Comparison of ENCODE assay signal across 1 cellular context in the genomic region with DNA sequence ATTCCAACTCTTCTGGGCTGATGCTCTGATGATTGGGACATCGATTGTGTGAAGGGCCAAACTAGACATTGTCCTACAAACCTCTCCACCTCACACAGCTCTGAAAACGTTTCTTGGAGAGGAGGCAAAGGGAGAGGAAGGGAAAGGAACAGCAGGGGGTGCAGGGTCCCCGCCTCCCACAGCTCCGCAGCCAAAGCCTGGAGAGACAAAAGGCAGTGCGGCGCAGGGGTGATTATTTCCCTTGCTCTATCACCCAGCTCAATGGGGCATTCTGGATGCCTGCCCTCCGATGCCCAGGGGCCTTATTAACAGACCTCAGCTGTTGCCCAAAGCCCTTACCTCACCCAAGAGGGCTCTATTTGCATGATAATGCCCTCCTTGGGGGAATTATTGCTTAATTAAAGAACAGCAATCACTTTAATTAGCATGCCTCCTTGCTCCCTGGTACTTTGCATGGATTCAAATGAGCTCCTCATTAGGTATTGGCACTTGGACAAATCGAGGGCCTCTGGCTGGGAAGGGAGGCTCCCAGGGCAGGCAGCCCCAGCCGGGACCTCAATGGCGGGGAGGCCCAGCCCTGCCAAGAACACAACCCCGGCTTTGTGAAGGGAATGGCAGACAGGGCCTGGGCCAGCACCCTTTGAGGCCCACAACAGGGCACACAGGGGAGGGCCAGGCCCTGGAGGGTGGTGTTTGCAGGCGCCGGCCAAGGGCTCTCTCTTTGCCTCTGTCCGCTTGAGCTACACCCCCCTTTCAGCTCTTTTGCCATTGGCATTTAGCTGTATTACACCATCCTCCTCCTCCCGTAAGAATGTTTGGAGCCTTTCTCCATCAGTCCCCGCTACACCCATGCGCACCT.
A peak's percentile ranks its signal among the peaks of the same experiment; 100 is the strongest.
TF ChIP-seq lines count a peak whose summit lies in the region.

No MANE protein-coding gene starts in this region.

TF ChIP-seq in GM23338, 12 proteins besides CTCF, POLR2A, EP300 and RAD21 (continued from another document):
- TF ChIP-seq, protein P1, sequence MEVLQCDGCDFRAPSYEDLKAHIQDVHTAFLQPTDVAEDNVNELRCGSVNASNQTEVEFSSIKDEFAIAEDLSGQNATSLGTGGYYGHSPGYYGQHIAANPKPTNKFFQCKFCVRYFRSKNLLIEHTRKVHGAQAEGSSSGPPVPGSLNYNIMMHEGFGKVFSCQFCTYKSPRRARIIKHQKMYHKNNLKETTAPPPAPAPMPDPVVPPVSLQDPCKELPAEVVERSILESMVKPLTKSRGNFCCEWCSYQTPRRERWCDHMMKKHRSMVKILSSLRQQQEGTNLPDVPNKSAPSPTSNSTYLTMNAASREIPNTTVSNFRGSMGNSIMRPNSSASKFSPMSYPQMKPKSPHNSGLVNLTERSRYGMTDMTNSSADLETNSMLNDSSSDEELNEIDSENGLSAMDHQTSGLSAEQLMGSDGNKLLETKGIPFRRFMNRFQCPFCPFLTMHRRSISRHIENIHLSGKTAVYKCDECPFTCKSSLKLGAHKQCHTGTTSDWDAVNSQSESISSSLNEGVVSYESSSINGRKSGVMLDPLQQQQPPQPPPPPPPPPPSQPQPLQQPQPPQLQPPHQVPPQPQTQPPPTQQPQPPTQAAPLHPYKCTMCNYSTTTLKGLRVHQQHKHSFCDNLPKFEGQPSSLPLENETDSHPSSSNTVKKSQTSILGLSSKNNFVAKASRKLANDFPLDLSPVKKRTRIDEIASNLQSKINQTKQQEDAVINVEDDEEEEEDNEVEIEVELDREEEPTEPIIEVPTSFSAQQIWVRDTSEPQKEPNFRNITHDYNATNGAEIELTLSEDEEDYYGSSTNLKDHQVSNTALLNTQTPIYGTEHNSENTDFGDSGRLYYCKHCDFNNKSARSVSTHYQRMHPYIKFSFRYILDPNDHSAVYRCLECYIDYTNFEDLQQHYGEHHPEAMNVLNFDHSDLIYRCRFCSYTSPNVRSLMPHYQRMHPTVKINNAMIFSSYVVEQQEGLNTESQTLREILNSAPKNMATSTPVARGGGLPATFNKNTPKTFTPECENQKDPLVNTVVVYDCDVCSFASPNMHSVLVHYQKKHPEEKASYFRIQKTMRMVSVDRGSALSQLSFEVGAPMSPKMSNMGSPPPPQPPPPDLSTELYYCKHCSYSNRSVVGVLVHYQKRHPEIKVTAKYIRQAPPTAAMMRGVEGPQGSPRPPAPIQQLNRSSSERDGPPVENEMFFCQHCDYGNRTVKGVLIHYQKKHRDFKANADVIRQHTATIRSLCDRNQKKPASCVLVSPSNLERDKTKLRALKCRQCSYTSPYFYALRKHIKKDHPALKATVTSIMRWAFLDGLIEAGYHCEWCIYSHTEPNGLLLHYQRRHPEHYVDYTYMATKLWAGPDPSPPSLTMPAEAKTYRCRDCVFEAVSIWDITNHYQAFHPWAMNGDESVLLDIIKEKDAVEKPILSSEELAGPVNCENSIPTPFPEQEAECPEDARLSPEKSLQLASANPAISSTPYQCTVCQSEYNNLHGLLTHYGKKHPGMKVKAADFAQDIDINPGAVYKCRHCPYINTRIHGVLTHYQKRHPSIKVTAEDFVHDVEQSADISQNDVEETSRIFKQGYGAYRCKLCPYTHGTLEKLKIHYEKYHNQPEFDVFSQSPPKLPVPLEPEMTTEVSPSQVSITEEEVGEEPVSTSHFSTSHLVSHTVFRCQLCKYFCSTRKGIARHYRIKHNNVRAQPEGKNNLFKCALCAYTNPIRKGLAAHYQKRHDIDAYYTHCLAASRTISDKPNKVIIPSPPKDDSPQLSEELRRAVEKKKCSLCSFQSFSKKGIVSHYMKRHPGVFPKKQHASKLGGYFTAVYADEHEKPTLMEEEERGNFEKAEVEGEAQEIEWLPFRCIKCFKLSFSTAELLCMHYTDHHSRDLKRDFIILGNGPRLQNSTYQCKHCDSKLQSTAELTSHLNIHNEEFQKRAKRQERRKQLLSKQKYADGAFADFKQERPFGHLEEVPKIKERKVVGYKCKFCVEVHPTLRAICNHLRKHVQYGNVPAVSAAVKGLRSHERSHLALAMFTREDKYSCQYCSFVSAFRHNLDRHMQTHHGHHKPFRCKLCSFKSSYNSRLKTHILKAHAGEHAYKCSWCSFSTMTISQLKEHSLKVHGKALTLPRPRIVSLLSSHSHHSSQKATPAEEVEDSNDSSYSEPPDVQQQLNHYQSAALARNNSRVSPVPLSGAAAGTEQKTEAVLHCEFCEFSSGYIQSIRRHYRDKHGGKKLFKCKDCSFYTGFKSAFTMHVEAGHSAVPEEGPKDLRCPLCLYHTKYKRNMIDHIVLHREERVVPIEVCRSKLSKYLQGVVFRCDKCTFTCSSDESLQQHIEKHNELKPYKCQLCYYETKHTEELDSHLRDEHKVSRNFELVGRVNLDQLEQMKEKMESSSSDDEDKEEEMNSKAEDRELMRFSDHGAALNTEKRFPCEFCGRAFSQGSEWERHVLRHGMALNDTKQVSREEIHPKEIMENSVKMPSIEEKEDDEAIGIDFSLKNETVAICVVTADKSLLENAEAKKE (CRISPR knock-in tag; IDR thresholded peaks at IDR 0.05) = 0 out of 2 replicates have a peak, but pooled peaks have one; percentile 30
- peak; percentile 49; the same call in 1 of the 2 replicates for TF ChIP-seq NANOG (IDR thresholded peaks at IDR 0.05; ENCODE audit: borderline replicate concordance)
